ENCODE assay signal across 11 cellular contexts in genomic region chr18:57980573-57981348, GRCh38.
DNase-seq lines count a peak whose midpoint lies in the region; ATAC-seq and TF ChIP-seq lines count a peak whose summit lies in the region.
"Had no signal": no experiment of that assay in that cellular context is flagged by ENCODE, and none has a peak within 500 bp of the region (broad histone marks: within the 10 kb centered on the region; RNA-seq: fewer than 3 reads in every experiment).

No MANE protein-coding gene starts in this region.

- no peak overlapping the region for H2AFZ ChIP-seq in neural cell (ENCODE audit: low read depth, low read length)

- peak; percentile 13 for DNase-seq in H7
- DNase-seq in NCI-H2029 treated with DMSO at 0.1 percent for 48 hours (lab: John Stamatoyannopoulos, UW): peak; percentile 18
- peak; percentile 8 for DNase-seq in RWPE1 (ENCODE audit: low spot score)
- no peak for DNase-seq in germinal center (ENCODE audit: low spot score)
- DNase-seq: activated T-cell treated with anti-CD3 and anti-CD28 coated beads, Interleukin-2, amount 50 U/mL, for 4 hours; foreskin fibroblast; right cardiac atrium had no signal

- no peak overlapping the region for H3K4me2 ChIP-seq in neural cell (ENCODE audit: low read length)

- ATAC-seq in HG03045 (IDR thresholded peaks at IDR 0.05; ENCODE audit: unreplicated experiment) (no peak), GM21515 (IDR thresholded peaks at IDR 0.05; ENCODE audit: unreplicated experiment) (no peak)
- no peak for ATAC-seq in activated CD4-positive, CD25-positive, alpha-beta regulatory T cell treated with anti-CD3 and anti-CD28 coated beads, Interleukin-2, amount 50 U/mL, for 24 hours
- ATAC-seq: activated T-cell treated with anti-CD3 and anti-CD28 coated beads, Interleukin-2, amount 50 U/mL, for 4 hours; right cardiac atrium had no signal

- H3K9me2 ChIP-seq in neural cell (ENCODE audit: insufficient read depth, low read length): no peaks in the 10 kb centered on the region

- CTCF ChIA-PET in RWPE1 (lab: Yijun Ruan, JAX): no interaction called here

- no peak for TF ChIP-seq RAD21 in neural cell (conservative IDR thresholded peaks at IDR 0.05)

- TF ChIP-seq EP300 in neural cell (conservative IDR thresholded peaks at IDR 0.05; ENCODE audit: poor library complexity, severe bottlenecking): no peak

- H3K9ac ChIP-seq in neural cell (ENCODE audit: low read length): no peak overlapping the region

- no peaks in the 10 kb centered on the region for H3K79me2 ChIP-seq in neural cell (replicated peaks; ENCODE audit: insufficient read depth, low read length)

- no peaks in the 10 kb centered on the region for H3K9me3 ChIP-seq in neural cell (ENCODE audit: low read length)

- H3K36me3 ChIP-seq in H7 (replicated peaks; ENCODE audit: control insufficient read depth, insufficient read depth, low read length) (no peaks in the 10 kb centered on the region), neural cell (ENCODE audit: insufficient read depth, low read length) (no peaks in the 10 kb centered on the region)

- no peaks in the 10 kb centered on the region for H3K27me3 ChIP-seq in H7 (ENCODE audit: control insufficient read depth, insufficient read depth, low read length)
- no peaks in the 10 kb centered on the region for H3K27me3 ChIP-seq in neural cell (ENCODE audit: insufficient read depth, low read depth, low read length)

- H3K4me3 ChIP-seq in H7 (ENCODE audit: insufficient read depth, low read depth, low read length): no peak overlapping the region
- H3K4me3 ChIP-seq in neural cell (ENCODE audit: low read length): no peak overlapping the region

- no peaks in the 10 kb centered on the region for H4K20me1 ChIP-seq in neural cell (ENCODE audit: insufficient read depth)

- TF ChIP-seq CTCF in RWPE1 (conservative IDR thresholded peaks at IDR 0.05; ENCODE audit: low read depth) (no peak), neural cell (IDR thresholded peaks at IDR 0.05; ENCODE audit: poor library complexity, severe bottlenecking) (no peak)

- no peak overlapping the region for H3K27ac ChIP-seq in RWPE1
- peak overlapping the region; percentile 72 for H3K27ac ChIP-seq in neural cell (ENCODE audit: low read length)

- POLR2A ChIA-PET in RWPE1 (lab: Yijun Ruan, JAX; ENCODE audit: low non-redundant PET): no interaction called here

- H3F3A ChIP-seq in neural cell (ENCODE audit: insufficient read depth, low read length, poor library complexity, severe bottlenecking): no peaks in the 10 kb centered on the region

TF ChIP-seq in neural cell, 6 proteins besides CTCF, POLR2A, EP300 and RAD21:
- TF ChIP-seq EZH2 (IDR thresholded peaks at IDR 0.05; ENCODE audit: borderline replicate concordance, insufficient read depth, low read length, poor library complexity, severe bottlenecking) (no peak), REST (IDR thresholded peaks at IDR 0.05; ENCODE audit: borderline replicate concordance) (no peak)
TF ChIP-seq in neural cell: peak in this region for 0.
